In the genomic region with DNA sequence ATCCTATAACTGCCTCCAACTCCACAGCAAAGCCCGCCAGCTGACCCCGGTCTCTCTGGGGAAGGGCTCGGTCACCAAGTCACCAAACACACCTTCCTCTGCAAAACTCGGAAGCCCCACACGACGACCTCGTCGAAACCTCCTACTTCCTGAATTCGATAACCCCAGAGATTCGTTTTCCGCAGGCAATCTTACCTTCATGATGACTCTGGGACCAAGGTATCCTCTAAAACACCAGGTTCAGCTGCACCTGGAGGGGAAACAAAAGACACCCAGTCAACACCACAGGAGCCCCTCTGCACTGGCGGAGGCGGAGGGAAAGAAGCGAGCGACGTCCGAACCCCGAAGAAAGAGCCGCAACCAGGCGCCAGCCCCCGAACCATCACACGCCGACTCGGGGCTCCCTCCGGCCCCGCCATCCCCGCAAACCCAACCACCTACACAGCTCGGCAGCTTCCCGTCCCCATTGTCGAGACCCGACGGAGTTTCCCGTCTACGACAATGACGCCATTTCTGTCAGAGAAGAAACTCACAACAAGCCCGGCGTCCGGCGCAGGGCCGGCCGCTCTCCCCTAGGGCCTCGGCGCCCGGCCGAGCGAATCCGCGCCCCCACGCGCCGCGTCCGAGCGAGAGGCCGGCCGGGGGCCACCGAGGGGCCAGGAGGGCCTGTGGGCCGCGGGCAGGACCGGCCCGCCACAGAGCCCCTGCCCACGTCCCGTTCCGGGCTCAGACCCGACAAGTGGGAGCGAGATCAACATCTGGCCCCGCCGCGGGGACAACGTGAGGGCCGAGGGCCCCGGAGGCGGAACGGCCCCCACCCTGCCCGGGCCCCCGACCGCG, we compare ENCODE assay signal across 8 cellular contexts. TPM values are rescaled to one million over a fixed set of nuclear protein-coding genes. Genes with fewer than 3 reads are reported as not detected.
DNase-seq lines count a peak whose midpoint lies in the region; ATAC-seq and TF ChIP-seq lines count a peak whose summit lies in the region.

No MANE protein-coding gene starts in this region.

- 0 to 1% methylated on average over 20 to 29 of the region's 78 CpGs for WGBS in tibial nerve, 2 donors

- peak in 1 of 2 donors; percentile 43 for TF ChIP-seq EP300 in tibial nerve (IDR thresholded peaks at IDR 0.05)

- H3K4me1 Mint-ChIP-seq in activated naive CD4-positive, alpha-beta T cell treated with anti-CD3 and anti-CD28 coated beads, Interleukin-2, amount 10 ng/mL, durations not matched to agents 7 days and 5 days: peaks cover 28% of the 10 kb centered on the region

- H3K36me3 Mint-ChIP-seq in activated naive CD4-positive, alpha-beta T cell treated with anti-CD3 and anti-CD28 coated beads, Interleukin-2, amount 10 ng/mL, durations not matched to agents 7 days and 5 days: peaks cover 29% of the 10 kb centered on the region

- TF ChIP-seq CTCF in parathyroid adenoma (IDR thresholded peaks at IDR 0.05) (no peak), tibial nerve (IDR thresholded peaks at IDR 0.05) (no peak)

- H3K9me3 Mint-ChIP-seq in activated naive CD4-positive, alpha-beta T cell treated with anti-CD3 and anti-CD28 coated beads, Interleukin-2, amount 10 ng/mL, durations not matched to agents 7 days and 5 days: no peaks in the 10 kb centered on the region

- peak overlapping the region; percentile 98 for H3K27ac Mint-ChIP-seq in activated naive CD4-positive, alpha-beta T cell treated with anti-CD3 and anti-CD28 coated beads, Interleukin-2, amount 10 ng/mL, durations not matched to agents 7 days and 5 days

- peak overlapping the region; percentile 77 for H3K4me2 ChIP-seq in parathyroid adenoma (ENCODE audit: low read length)

- H3K4me3 ChIP-seq in parathyroid adenoma (ENCODE audit: low read depth, low read length) (peak overlapping the region; percentile 83), tibial nerve (peak overlapping the region; percentile 66 to 98 (median 92))

- H3K9me3 ChIP-seq in parathyroid adenoma (ENCODE audit: control insufficient read depth, low read length): no peaks in the 10 kb centered on the region
- H3K9me3 ChIP-seq in tibial nerve: no peaks in the 10 kb centered on the region

- no peaks in the 10 kb centered on the region for H3K27me3 ChIP-seq in parathyroid adenoma (ENCODE audit: control insufficient read depth, insufficient read depth, low read length)
- no peaks in the 10 kb centered on the region for H3K27me3 ChIP-seq in tibial nerve

- DNase-seq in ELR (ENCODE audit: low read depth): peak; percentile 53
- DNase-seq in SIG-M5 (lab: John Stamatoyannopoulos, UW): peak; percentile 31
- DNase-seq in activated naive CD4-positive, alpha-beta T cell treated with anti-CD3 and anti-CD28 coated beads, Interleukin-2, amount 10 ng/mL, durations not matched to agents 7 days and 5 days: peak; percentile 75
- DNase-seq in Right ventricle myocardium inferior (ENCODE audit: missing footprints): peak; percentile 76
- DNase-seq in tibial nerve (ENCODE audit: low spot score in 2 of 2): peak in 1 of 2 donors; percentile 23

- intact Hi-C loops in Right ventricle myocardium inferior (cut with DNase I): loop anchor here (10.0 kb wide), 1 partner anchor 88 kb away; no protein-coding TSS in a partner anchor

- H3K36me3 ChIP-seq in parathyroid adenoma (ENCODE audit: control insufficient read depth, insufficient read depth, low read length) (no peaks in the 10 kb centered on the region), tibial nerve (no peaks in the 10 kb centered on the region)

- TF ChIP-seq POLR2A in tibial nerve (IDR thresholded peaks at IDR 0.05): no peak

- no peaks in the 10 kb centered on the region for H3K27me3 Mint-ChIP-seq in activated naive CD4-positive, alpha-beta T cell treated with anti-CD3 and anti-CD28 coated beads, Interleukin-2, amount 10 ng/mL, durations not matched to agents 7 days and 5 days

- H3K79me2 ChIP-seq in parathyroid adenoma: peaks cover 34% of the 10 kb centered on the region

- H3K9ac ChIP-seq in parathyroid adenoma: peak overlapping the region; percentile 49

- ATAC-seq in HG03175 (IDR thresholded peaks at IDR 0.05; ENCODE audit: unreplicated experiment) (peak; percentile 32), Right ventricle myocardium inferior (no peak), GM19467 (IDR thresholded peaks at IDR 0.05; ENCODE audit: unreplicated experiment) (no peak)

- peak overlapping the region; percentile 94 for H3K27ac ChIP-seq in parathyroid adenoma
- peak overlapping the region; percentile 93 to 99 (median 98) for H3K27ac ChIP-seq in tibial nerve

- peak overlapping the region; percentile 94 for H3K4me3 Mint-ChIP-seq in activated naive CD4-positive, alpha-beta T cell treated with anti-CD3 and anti-CD28 coated beads, Interleukin-2, amount 10 ng/mL, durations not matched to agents 7 days and 5 days

- CTCF ChIA-PET in activated naive CD4-positive, alpha-beta T cell treated with anti-CD3 and anti-CD28 coated beads, Interleukin-2, amount 10 ng/mL, durations not matched to agents 7 days and 5 days (lab: Charles Lee): interaction anchor here (0.6 kb wide), 1 partner anchor 25 kb away, joined by 3 read pairs; no protein-coding TSS in a partner anchor

- H2AFZ ChIP-seq in parathyroid adenoma: peak overlapping the region; percentile 66

- H3K4me1 ChIP-seq in parathyroid adenoma (peaks cover 7% of the 10 kb centered on the region), tibial nerve (peaks cover 0 to 75% (median 41%) of the 10 kb centered on the region in 4 donors)

RNA-seq across cellular contexts. Expression of gene ARID4B, which starts 1.0 kb away (rescaled TPM):
- total RNA-seq in Right ventricle myocardium inferior (14.8 TPM), tibial nerve (10 to 100 TPM; 41.6 to 58.8 (median 46.8) TPM)

RNA-seq across cellular contexts. Expression of gene GGPS1, which starts 1.4 kb away (rescaled TPM):
- total RNA-seq in Right ventricle myocardium inferior (33.1 TPM), tibial nerve (10 to 100 TPM; 12.9 to 26.2 (median 15.7) TPM)

RNA-seq across cellular contexts. Expression of gene TBCE, which starts 40.3 kb away (rescaled TPM):
- total RNA-seq in Right ventricle myocardium inferior (22.8 TPM), tibial nerve (10 to 100 TPM; 19.3 to 33.9 (median 26.8) TPM)
